25 cellular contexts compared by ENCODE assay signal in the genomic region with DNA sequence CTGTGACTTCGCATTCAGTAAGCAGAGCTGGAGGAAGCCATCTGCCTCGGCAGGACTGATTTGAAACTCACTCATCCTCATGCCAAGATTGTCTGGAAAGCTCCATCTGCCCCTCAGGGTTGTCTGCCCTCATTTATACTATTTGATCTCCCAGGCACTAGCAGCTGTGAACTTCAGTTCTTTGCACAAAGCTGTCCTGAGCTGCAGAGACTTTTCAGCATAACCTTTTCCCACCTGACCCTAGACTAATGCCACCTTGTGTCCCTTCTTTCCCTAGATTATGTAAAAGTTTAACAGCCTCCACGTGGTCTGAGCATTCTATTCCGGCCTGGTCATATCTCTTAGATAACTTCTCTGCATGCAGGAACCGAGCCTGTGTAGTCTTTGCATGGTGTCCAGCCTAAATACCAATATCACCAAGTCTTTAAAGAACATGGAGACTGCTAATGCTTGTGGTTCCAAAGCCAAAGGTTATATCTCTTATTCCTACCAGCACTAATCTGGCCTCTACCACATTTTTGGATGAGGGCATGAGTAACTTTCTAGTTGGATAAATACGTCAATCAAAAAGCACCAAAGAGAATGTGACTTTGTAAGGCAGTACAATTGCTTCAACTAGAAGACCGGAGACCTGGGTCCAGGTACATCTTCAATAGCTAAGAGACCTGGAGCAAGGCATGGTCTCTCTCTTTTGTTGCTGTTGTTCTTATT. TPM values are rescaled to one million over a fixed set of nuclear protein-coding genes. Genes with fewer than 3 reads are reported as not detected.
DNase-seq lines count a peak whose midpoint lies in the region; ATAC-seq, FAIRE-seq and TF ChIP-seq lines count a peak whose summit lies in the region.
"Had no signal": no experiment of that assay in that cellular context is flagged by ENCODE, and none has a peak within 500 bp of the region (broad histone marks: within the 10 kb centered on the region; RNA-seq: fewer than 3 reads in every experiment).

No MANE protein-coding gene starts in this region.

- no peaks in the 10 kb centered on the region for H3K27me3 ChIP-seq in Loucy (ENCODE audit: insufficient read depth, low read length, poor library complexity, severe bottlenecking)
- no peaks in the 10 kb centered on the region for H3K27me3 ChIP-seq in pancreas
- H3K27me3 ChIP-seq: breast epithelium had no signal

- POLR2A ChIA-PET in activated naive CD8-positive, alpha-beta T cell treated with anti-CD3 and anti-CD28 coated beads, Interleukin-2, amount 10 ng/mL, durations not matched to agents 7 days and 5 days (lab: Charles Lee), result interaction anchor here (0.6 to 0.9 kb wide), 2 partner anchors 15 to 90 kb away, joined by 3 to 5 read pairs; no protein-coding TSS in a partner anchor
- POLR2A ChIA-PET in OCI-LY7 (lab: Charles Lee), result interaction anchor here (0.6 kb wide), 1 partner anchor 166 kb away, joined by 4 read pairs; no protein-coding TSS in a partner anchor

- no peak overlapping the region for H3K4me3 Mint-ChIP-seq in activated T-cell treated with anti-CD3 and anti-CD28 coated beads, Interleukin-2, amount 50 U/mL, for 72 hours
- no peak overlapping the region for H3K4me3 Mint-ChIP-seq in activated naive CD8-positive, alpha-beta T cell treated with anti-CD3 and anti-CD28 coated beads, Interleukin-2, amount 10 ng/mL, durations not matched to agents 7 days and 5 days
- H3K4me3 Mint-ChIP-seq: activated naive CD4-positive, alpha-beta T cell treated with anti-CD3 and anti-CD28 coated beads, Interleukin-2, amount 10 ng/mL, durations not matched to agents 7 days and 5 days; CD14-positive monocyte; IgD-negative memory B cell; stimulated activated naive CD8-positive, alpha-beta T cell treated with anti-CD3 and anti-CD28 coated beads, Interleukin-15, amount 100 ng/mL, for 72 hours had no signal

- peak overlapping the region; percentile 84 for H3K27ac Mint-ChIP-seq in activated T-cell treated with anti-CD3 and anti-CD28 coated beads, Interleukin-2, amount 50 U/mL, for 72 hours
- peak overlapping the region; percentile 3 for H3K27ac Mint-ChIP-seq in activated naive CD8-positive, alpha-beta T cell treated with anti-CD3 and anti-CD28 coated beads, Interleukin-2, amount 10 ng/mL, durations not matched to agents 7 days and 5 days
- H3K27ac Mint-ChIP-seq: activated naive CD4-positive, alpha-beta T cell treated with anti-CD3 and anti-CD28 coated beads, Interleukin-2, amount 10 ng/mL, durations not matched to agents 7 days and 5 days had no signal

- H3K79me2 ChIP-seq in Loucy (ENCODE audit: insufficient read depth, low read length), result peaks cover 36% of the 10 kb centered on the region
- H3K79me2 ChIP-seq in OCI-LY7 (ENCODE audit: insufficient read depth, low read depth, low read length), result no peaks in the 10 kb centered on the region

- WGBS in pancreas, 2 donors, result 29 to 42% methylated on average over 7 of the region's 7 CpGs

- BruUV-seq in OCI-LY7 (replicated peaks; lab: Mats Ljungman, UMichigan), result no TSS peak

- H3K4me1 ChIP-seq in Loucy (ENCODE audit: insufficient read depth, low read length, poor library complexity, severe bottlenecking) (peaks cover 91% of the 10 kb centered on the region), pancreas (peaks cover 0 to 7% (median 0%) of the 10 kb centered on the region in 3 donors), OCI-LY7 (ENCODE audit: insufficient read depth, low read length, poor library complexity, severe bottlenecking) (peaks cover 38% of the 10 kb centered on the region)

- CTCF ChIA-PET in OCI-LY7 (lab: Charles Lee; ENCODE audit: unreplicated experiment), result no interaction called here

- no peaks in the 10 kb centered on the region for H4K20me1 ChIP-seq in Loucy (ENCODE audit: insufficient read depth, low read length, poor library complexity, severe bottlenecking)
- no peaks in the 10 kb centered on the region for H4K20me1 ChIP-seq in OCI-LY7 (ENCODE audit: insufficient read depth, low read length)

- H3K9me3 Mint-ChIP-seq in activated T-cell treated with anti-CD3 and anti-CD28 coated beads, Interleukin-2, amount 50 U/mL, for 72 hours, result no peaks in the 10 kb centered on the region
- H3K9me3 Mint-ChIP-seq in activated naive CD8-positive, alpha-beta T cell treated with anti-CD3 and anti-CD28 coated beads, Interleukin-2, amount 10 ng/mL, durations not matched to agents 7 days and 5 days, result no peaks in the 10 kb centered on the region
- H3K9me3 Mint-ChIP-seq: activated naive CD4-positive, alpha-beta T cell treated with anti-CD3 and anti-CD28 coated beads, Interleukin-2, amount 10 ng/mL, durations not matched to agents 7 days and 5 days; CD14-positive monocyte; IgD-negative memory B cell; stimulated activated naive CD8-positive, alpha-beta T cell treated with anti-CD3 and anti-CD28 coated beads, Interleukin-15, amount 100 ng/mL, for 72 hours had no signal

- peak overlapping the region; percentile 95 for H3K9ac ChIP-seq in Loucy (ENCODE audit: low read depth, low read length, poor library complexity, severe bottlenecking)

- no peak for FAIRE-seq in pancreas (lab: Jason Lieb, UNC)

- no peak overlapping the region for H2AFZ ChIP-seq in Loucy (ENCODE audit: low read length)
- no peak overlapping the region for H2AFZ ChIP-seq in OCI-LY7 (ENCODE audit: low read length)

- H3K4me2 ChIP-seq in Loucy (ENCODE audit: low read depth, low read length, poor library complexity, severe bottlenecking) (peak overlapping the region; percentile 82), OCI-LY7 (ENCODE audit: low read length) (no peak overlapping the region)

- H3K9me2 ChIP-seq in Loucy (replicated peaks; ENCODE audit: low read depth, low read length) (no peaks in the 10 kb centered on the region), OCI-LY7 (ENCODE audit: insufficient read depth, low read length) (no peaks in the 10 kb centered on the region)

- no peak for ATAC-seq in activated T-cell treated with anti-CD3 and anti-CD28 coated beads, Interleukin-2, amount 50 U/mL, for 72 hours (replicated peaks in 1 of 2)
- ATAC-seq in activated naive CD8-positive, alpha-beta T cell treated with anti-CD3 and anti-CD28 coated beads, Interleukin-2, amount 10 ng/mL, durations not matched to agents 7 days and 5 days (ENCODE audit: low read depth), result no peak
- peak in 3 of 4 donors; percentile 51 to 70 (median 68) for ATAC-seq in pancreas
- ATAC-seq in HG03196 (IDR thresholded peaks at IDR 0.05; ENCODE audit: unreplicated experiment), result no peak
- no peak for ATAC-seq in HG03439 (IDR thresholded peaks at IDR 0.05; ENCODE audit: unreplicated experiment)
- ATAC-seq: activated CD4-positive, CD25-positive, alpha-beta regulatory T cell treated with anti-CD3 and anti-CD28 coated beads, Interleukin-2, amount 50 U/mL, for 24 hours; left cardiac atrium; sciatic nerve; stimulated activated naive CD8-positive, alpha-beta T cell treated with anti-CD3 and anti-CD28 coated beads, Interleukin-15, amount 100 ng/mL, for 72 hours had no signal

- intact Hi-C loops in pancreas (cut with DNase I) (loop anchor here in 1 of 3 donors (10.0 kb wide), 1 partner anchor 207 kb away; no protein-coding TSS in a partner anchor), OCI-LY7 (cut with micrococcal nuclease; ENCODE audit: unreplicated experiment) (no loop called here)

- H3K9me3 ChIP-seq in Loucy (ENCODE audit: insufficient read depth, low read depth, low read length) (no peaks in the 10 kb centered on the region), pancreas (no peaks in the 10 kb centered on the region), OCI-LY7 (ENCODE audit: low read length) (no peaks in the 10 kb centered on the region)
- H3K9me3 ChIP-seq: breast epithelium had no signal

- no peak for DNase-seq in activated T-cell treated with anti-CD3 and anti-CD28 coated beads, Interleukin-2, amount 50 U/mL, for 72 hours
- DNase-seq in activated T-cell treated with anti-CD3 and anti-CD28 coated beads, Interleukin-2, amount 50 U/mL, for 1 hour, result no peak
- DNase-seq in activated naive CD8-positive, alpha-beta T cell treated with anti-CD3 and anti-CD28 coated beads, Interleukin-2, amount 10 ng/mL, durations not matched to agents 7 days and 5 days, result no peak
- DNase-seq in pancreas (no peak), OCI-LY7 (ENCODE audit: low spot score) (no peak)
- DNase-seq: ACHN; activated naive CD4-positive, alpha-beta T cell treated with anti-CD3 and anti-CD28 coated beads, Interleukin-2, amount 10 ng/mL, durations not matched to agents 7 days and 5 days; DMS79 treated with DMSO at 0.1 percent for 48 hours; foreskin melanocyte; left cardiac atrium; midbrain; MV-4-11; NCI-H2029 treated with DMSO at 0.1 percent for 48 hours; NCI-H510A treated with DMSO at 0.1 percent for 48 hours; stimulated activated naive CD8-positive, alpha-beta T cell treated with anti-CD3 and anti-CD28 coated beads, Interleukin-15, amount 100 ng/mL, for 72 hours; T-helper 9 cell had no signal

- peaks cover 31 to 64% of the 10 kb centered on the region in 2 donors for H3K36me3 Mint-ChIP-seq in activated T-cell treated with anti-CD3 and anti-CD28 coated beads, Interleukin-2, amount 50 U/mL, for 72 hours (ENCODE audit: insufficient read depth in 2 of 2)
- H3K36me3 Mint-ChIP-seq in activated naive CD8-positive, alpha-beta T cell treated with anti-CD3 and anti-CD28 coated beads, Interleukin-2, amount 10 ng/mL, durations not matched to agents 7 days and 5 days, result peaks cover 40% of the 10 kb centered on the region

- no peak for TF ChIP-seq CTCF in Loucy (conservative IDR thresholded peaks at IDR 0.05; ENCODE audit: low read length)
- no peak for TF ChIP-seq CTCF in pancreas (IDR thresholded peaks at IDR 0.05)
- no peak for TF ChIP-seq CTCF in OCI-LY7 (conservative IDR thresholded peaks at IDR 0.05; ENCODE audit: low read length)

- H3K4me1 Mint-ChIP-seq in activated T-cell treated with anti-CD3 and anti-CD28 coated beads, Interleukin-2, amount 50 U/mL, for 72 hours (ENCODE audit: low read depth), result peaks cover 92% of the 10 kb centered on the region
- peaks cover 65% of the 10 kb centered on the region for H3K4me1 Mint-ChIP-seq in activated naive CD8-positive, alpha-beta T cell treated with anti-CD3 and anti-CD28 coated beads, Interleukin-2, amount 10 ng/mL, durations not matched to agents 7 days and 5 days

- no peak overlapping the region for H3K4me3 ChIP-seq in Loucy (ENCODE audit: low read length, poor library complexity, severe bottlenecking)
- no peak overlapping the region for H3K4me3 ChIP-seq in pancreas
- no peak overlapping the region for H3K4me3 ChIP-seq in OCI-LY7 (ENCODE audit: low read depth, low read length, poor library complexity, severe bottlenecking)
- H3K4me3 ChIP-seq: breast epithelium had no signal

- peaks cover 38% of the 10 kb centered on the region; the same call in 1 of the 2 replicates for H3F3A ChIP-seq in Loucy (ENCODE audit: low read depth)

- H3K27me3 Mint-ChIP-seq in activated T-cell treated with anti-CD3 and anti-CD28 coated beads, Interleukin-2, amount 50 U/mL, for 72 hours (ENCODE audit: low read depth), result no peaks in the 10 kb centered on the region
- no peaks in the 10 kb centered on the region for H3K27me3 Mint-ChIP-seq in activated naive CD8-positive, alpha-beta T cell treated with anti-CD3 and anti-CD28 coated beads, Interleukin-2, amount 10 ng/mL, durations not matched to agents 7 days and 5 days
- H3K27me3 Mint-ChIP-seq: activated naive CD4-positive, alpha-beta T cell treated with anti-CD3 and anti-CD28 coated beads, Interleukin-2, amount 10 ng/mL, durations not matched to agents 7 days and 5 days; IgD-negative memory B cell; stimulated activated naive CD8-positive, alpha-beta T cell treated with anti-CD3 and anti-CD28 coated beads, Interleukin-15, amount 100 ng/mL, for 72 hours had no signal

- H3K27ac ChIP-seq in pancreas, result no peak overlapping the region
- H3K27ac ChIP-seq in OCI-LY7 (ENCODE audit: low read depth, low read length, poor library complexity, severe bottlenecking), result no peak overlapping the region
- H3K27ac ChIP-seq: epithelial cell of prostate had no signal

- H3K36me3 ChIP-seq in Loucy (ENCODE audit: insufficient read depth, low read length) (peaks cover 18% of the 10 kb centered on the region), pancreas (peaks cover 15 to 53% (median 18%) of the 10 kb centered on the region in 3 donors), OCI-LY7 (ENCODE audit: insufficient read depth, low read length) (peaks cover 6% of the 10 kb centered on the region; the same call in 1 of the 2 replicates)
- H3K36me3 ChIP-seq: breast epithelium had no signal

RNA-seq across cellular contexts. Expression of a gene that starts 29.1 kb away (rescaled TPM):
- total RNA-seq in activated T-cell treated with anti-CD3 and anti-CD28 coated beads, Interleukin-2, amount 50 U/mL, for 72 hours, result 100 to 1,000 TPM; 243 to 264 TPM
- 100 to 1,000 TPM; 125 to 131 TPM for total RNA-seq in activated naive CD8-positive, alpha-beta T cell treated with anti-CD3 and anti-CD28 coated beads, Interleukin-2, amount 10 ng/mL, durations not matched to agents 7 days and 5 days
- total RNA-seq in pancreas (10 to 100 TPM; 13.1 to 19.8 (median 15.4) TPM), OCI-LY7 (2022) (7.9 TPM in 2 replicates)
- 10 to 100 TPM; 10.5 to 12.6 TPM for polyA plus RNA-seq in pancreas
- 1.9 and 3.8 TPM in 2 replicates for total RNA-seq in OCI-LY7 (2014; rRNA removed; shearing (Covaris generic))

RNA-seq across cellular contexts. Expression of a gene that starts 41.2 kb away (rescaled TPM):
- 100 to 1,000 TPM; 252 to 269 TPM for total RNA-seq in activated T-cell treated with anti-CD3 and anti-CD28 coated beads, Interleukin-2, amount 50 U/mL, for 72 hours
- total RNA-seq in activated naive CD8-positive, alpha-beta T cell treated with anti-CD3 and anti-CD28 coated beads, Interleukin-2, amount 10 ng/mL, durations not matched to agents 7 days and 5 days, result 100 to 1,000 TPM; 131 to 134 TPM
- 10 to 100 TPM; 22.6 to 27.5 (median 24.2) TPM for total RNA-seq in pancreas
- polyA plus RNA-seq in pancreas, result 10 to 100 TPM; 17.9 to 24.3 TPM
- total RNA-seq in OCI-LY7 (2014; rRNA removed; shearing (Covaris generic)), result 32.4 and 33.3 TPM in 2 replicates
- 46.7 and 50.5 TPM in 2 replicates for total RNA-seq in OCI-LY7 (2022)

Comparison
In these comparisons a context has a peak if more than half of its experiments do, and no peak if none do; other contexts are left out.
1. ATAC-seq: peak in pancreas (3 of 4); none in activated T-cell treated with anti-CD3 and anti-CD28 coated beads, Interleukin-2, amount 50 U/mL, for 72 hours (0 of 2), activated naive CD8-positive, alpha-beta T cell treated with anti-CD3 and anti-CD28 coated beads, Interleukin-2, amount 10 ng/mL, durations not matched to agents 7 days and 5 days (single experiment), HG03196 (single experiment) and HG03439 (single experiment).
2. RNA of a gene that starts 29.1 kb away (total RNA-seq): 243 to 264 TPM in activated T-cell treated with anti-CD3 and anti-CD28 coated beads, Interleukin-2, amount 50 U/mL, for 72 hours and 125 to 131 TPM in activated naive CD8-positive, alpha-beta T cell treated with anti-CD3 and anti-CD28 coated beads, Interleukin-2, amount 10 ng/mL, durations not matched to agents 7 days and 5 days; 13.1 to 19.8 TPM in pancreas and 1.9 to 7.9 TPM in OCI-LY7; every median in the first group is over 4 times any median in the second.